In the genomic region with DNA sequence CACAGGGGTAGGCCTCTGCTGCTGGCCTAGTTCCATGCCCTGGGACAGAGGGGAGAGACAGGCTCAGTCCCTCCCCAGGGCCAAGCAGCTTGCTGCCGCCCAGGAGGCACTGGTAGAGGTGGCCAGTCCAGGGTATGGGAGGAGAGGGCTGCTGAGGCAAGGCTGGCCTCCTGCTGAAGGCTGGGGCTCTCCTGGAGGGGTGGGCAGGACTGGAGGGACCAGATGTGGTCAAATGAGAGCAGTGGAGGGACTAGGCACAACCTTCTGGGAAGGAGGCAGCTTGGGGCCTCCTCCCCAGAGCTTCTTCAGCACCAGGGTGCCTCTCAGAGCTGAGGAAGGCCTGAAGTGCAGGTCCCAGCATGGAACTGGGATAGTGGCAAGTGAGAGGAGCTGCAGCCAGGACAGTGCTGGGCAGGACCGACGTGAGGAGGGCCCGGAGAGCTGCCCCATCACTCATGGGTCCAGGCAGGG, we compare ENCODE assay signal across 1 cellular context.
TF ChIP-seq lines count a peak whose summit lies in the region.

No MANE protein-coding gene starts in this region.

TF ChIP-seq in H1, 55 proteins besides CTCF, POLR2A, EP300 and RAD21:
- no peak for TF ChIP-seq RBBP5 (IDR thresholded peaks at IDR 0.05; ENCODE audit: borderline replicate concordance, low read depth, low read length)
- no peak for TF ChIP-seq ATF3 (IDR thresholded peaks at IDR 0.05; ENCODE audit: insufficient read depth, low read depth, low read length)
- TF ChIP-seq EGR1 (IDR thresholded peaks at IDR 0.05; ENCODE audit: borderline replicate concordance, low read depth, low read length), result no peak
- no peak for TF ChIP-seq KDM4A (IDR thresholded peaks at IDR 0.05; ENCODE audit: low read depth, low read length, severe bottlenecking)
- TF ChIP-seq SP1 (IDR thresholded peaks at IDR 0.05; ENCODE audit: low read depth, low read length), result no peak
- no peak for TF ChIP-seq GABPA (IDR thresholded peaks at IDR 0.05; ENCODE audit: borderline replicate concordance, insufficient read depth, low read length)
- TF ChIP-seq SIN3A (conservative IDR thresholded peaks at IDR 0.05 in 1 of 2, IDR thresholded peaks at IDR 0.05 in 1 of 2; ENCODE audit: low read depth in 1 of 2, low read length in 2 of 2), result no peak
- TF ChIP-seq CEBPB (IDR thresholded peaks at IDR 0.05; ENCODE audit: low read depth, low read length), result no peak
- TF ChIP-seq KDM1A (IDR thresholded peaks at IDR 0.05; ENCODE audit: borderline replicate concordance, low read length), result no peak
- no peak for TF ChIP-seq FOSL1 (IDR thresholded peaks at IDR 0.05; ENCODE audit: insufficient read depth, low read depth, low read length)
- no peak for TF ChIP-seq POLR2AphosphoS5 (IDR thresholded peaks at IDR 0.05; ENCODE audit: low read depth, low read length)
- TF ChIP-seq TCF12 (IDR thresholded peaks at IDR 0.05; ENCODE audit: low read depth, low read length), result no peak
- TF ChIP-seq E2F6 (IDR thresholded peaks at IDR 0.05), result no peak
- no peak for TF ChIP-seq SRF (IDR thresholded peaks at IDR 0.05; ENCODE audit: low read depth, low read length)
- no peak for TF ChIP-seq CHD1 (IDR thresholded peaks at IDR 0.05; ENCODE audit: low read depth, low read length)
- TF ChIP-seq BACH1 (IDR thresholded peaks at IDR 0.05; ENCODE audit: low read length), result no peak
- TF ChIP-seq EZH2 (IDR thresholded peaks at IDR 0.05; ENCODE audit: low read depth, low read length, severe bottlenecking), result no peak
TF ChIP-seq in H1: peak in this region for 0.
